In the genomic region with DNA sequence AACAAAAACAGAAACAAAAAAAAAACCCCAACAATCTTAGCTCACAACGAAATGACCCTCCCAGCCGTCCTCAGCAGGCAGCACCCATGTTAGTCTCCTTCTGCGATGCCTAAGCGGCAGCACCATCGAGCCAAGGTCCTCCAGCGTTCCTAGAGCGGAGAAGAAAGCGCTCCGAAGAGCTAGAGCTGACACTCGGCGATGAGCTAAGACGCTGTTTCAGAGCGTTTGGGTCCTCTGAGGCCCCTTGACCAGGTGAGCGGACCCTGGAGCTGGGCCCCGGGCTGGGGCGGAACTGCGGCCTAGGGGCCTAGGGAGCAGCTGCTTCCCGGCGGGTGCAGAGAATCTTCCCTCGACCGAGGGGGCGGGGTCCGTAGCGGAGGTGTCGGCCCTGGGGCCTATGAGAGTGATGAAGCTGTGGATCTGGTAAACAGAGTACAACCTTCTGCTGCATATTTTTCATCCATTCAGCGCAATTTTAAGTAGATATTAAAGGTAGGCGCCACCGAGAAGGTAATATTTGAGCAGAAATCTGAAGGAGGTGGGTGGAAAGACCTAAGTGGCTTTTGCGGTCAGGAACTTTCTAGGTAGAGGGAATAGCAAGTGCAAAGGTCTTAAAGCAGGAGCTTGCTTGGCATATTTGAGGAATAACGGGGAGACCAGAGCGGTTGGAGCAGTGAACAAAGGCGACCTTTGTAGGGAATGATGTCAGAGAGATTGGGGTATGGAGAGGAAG, we compare ENCODE assay signal across 8 cellular contexts. TPM values are rescaled to one million over a fixed set of nuclear protein-coding genes. Genes with fewer than 3 reads are reported as not detected.
DNase-seq lines count a peak whose midpoint lies in the region; ATAC-seq, FAIRE-seq and TF ChIP-seq lines count a peak whose summit lies in the region.

Gene ZSCAN26 (plus strand): TSS at position 182 of the 733 bp plus-strand sequence. CDS start 4,777 bp downstream, outside the sequence.

- H3K27ac Mint-ChIP-seq in Calu3 (ENCODE audit: unreplicated experiment), result no peak within 1 kb of the TSS

- peak; percentile 86 for ATAC-seq in GM21381 (IDR thresholded peaks at IDR 0.05; ENCODE audit: unreplicated experiment)

- H3K27ac ChIP-seq in mesendoderm (ENCODE audit: low read depth, low read length), result peak within 1 kb of the TSS; percentile 18

- peaks cover under 1% of the 10 kb centered on the region for H3K36me3 ChIP-seq in mesendoderm (ENCODE audit: control insufficient read depth, insufficient read depth, low read length)

- H2AK5ac ChIP-seq in mesendoderm (ENCODE audit: low read length), result no peak within 1 kb of the TSS

- no peak within 1 kb of the TSS for H2BK15ac ChIP-seq in mesendoderm (replicated peaks; ENCODE audit: low read depth)

- no peak within 1 kb of the TSS for H3K23ac ChIP-seq in mesendoderm (ENCODE audit: low read length)

- peak; percentile 63 for FAIRE-seq in HTR-8/SVneo (lab: Jason Lieb, UNC)
- FAIRE-seq in endometrium (lab: Jason Lieb, UNC), result peak; percentile 81

- no peak within 1 kb of the TSS for H2BK120ac ChIP-seq in mesendoderm (ENCODE audit: low read depth, low read length)

- H3K4me2 ChIP-seq in mesendoderm (ENCODE audit: low read length), result peak within 1 kb of the TSS; percentile 93

- peak within 1 kb of the TSS; percentile 65 for H3K9ac ChIP-seq in mesendoderm (ENCODE audit: low read length)

- CTCF ChIA-PET in Calu3 (lab: Charles Lee), result interaction anchor here (0.5 to 2.9 kb wide), 8 partner anchors 14 to 365 kb away, joined by 3 to 22 read pairs (median 4); partner anchors contain the start of genes PGBD1 and ZKSCAN4

- H2BK5ac ChIP-seq in mesendoderm (ENCODE audit: low read length), result no peak within 1 kb of the TSS

- H3K4me3 ChIP-seq in mesendoderm (ENCODE audit: low read length), result peak within 1 kb of the TSS; percentile 32

- peak within 1 kb of the TSS; percentile 24 for H3K18ac ChIP-seq in mesendoderm (ENCODE audit: low read length)

- peak; percentile 89 for DNase-seq in Calu3
- peak; percentile 78 for DNase-seq in HTR-8/SVneo (ENCODE audit: insufficient read length, low spot score)
- peak; percentile 80 for DNase-seq in NOMO-1 (lab: John Stamatoyannopoulos, UW; ENCODE audit: unreplicated experiment in 2 of 2)
- peak; percentile 71 for DNase-seq in activated CD8-positive, alpha-beta memory T cell treated with anti-CD3 and anti-CD28 coated beads, Interleukin-2, amount 50 U/mL, for 24 hours (ENCODE audit: extremely low read depth)
- peak; percentile 96 for DNase-seq in mesendoderm
- peak; percentile 79 for DNase-seq in stimulated activated CD8-positive, alpha-beta memory T cell treated with anti-CD3 and anti-CD28 coated beads, Interleukin-15, amount 100 ng/mL, for 1 hour (ENCODE audit: low read depth)

- H3K36me3 Mint-ChIP-seq in Calu3 (ENCODE audit: insufficient read depth, unreplicated experiment), result no peaks in the 10 kb centered on the region

- no peak within 1 kb of the TSS for H3K4ac ChIP-seq in mesendoderm (ENCODE audit: low read depth, low read length)

- H3K4me3 Mint-ChIP-seq in Calu3 (ENCODE audit: low read depth, unreplicated experiment), result no peak within 1 kb of the TSS

- no peaks in the 10 kb centered on the region for H3K27me3 ChIP-seq in mesendoderm (ENCODE audit: insufficient read depth, low read length, poor library complexity)

- H3K79me1 ChIP-seq in mesendoderm (ENCODE audit: low read length), result peaks cover 2% of the 10 kb centered on the region

- TF ChIP-seq CTCF in Calu3 (IDR thresholded peaks at IDR 0.05; ENCODE audit: unreplicated experiment), result no peak

- H3K4me1 ChIP-seq in mesendoderm (ENCODE audit: control insufficient read depth, low read depth, low read length), result no peaks in the 10 kb centered on the region

- no peaks in the 10 kb centered on the region for H3K4me1 Mint-ChIP-seq in Calu3 (ENCODE audit: low read depth, unreplicated experiment)

- H3K27me3 Mint-ChIP-seq in Calu3 (ENCODE audit: unreplicated experiment), result no peaks in the 10 kb centered on the region

- H3K9me3 Mint-ChIP-seq in Calu3 (ENCODE audit: low read depth, unreplicated experiment), result no peaks in the 10 kb centered on the region

- no CpG with 5 or more reads among the region's 32 CpGs for WGBS in mesendoderm (ENCODE audit: extremely low coverage, insufficient coverage, low lambda C conversion rate)

- H3K79me2 ChIP-seq in mesendoderm (ENCODE audit: control insufficient read depth, insufficient read depth, low read length), result peaks cover 6% of the 10 kb centered on the region

- H4K8ac ChIP-seq in mesendoderm (ENCODE audit: low read depth, low read length), result no peak within 1 kb of the TSS

- H4K5ac ChIP-seq in mesendoderm (ENCODE audit: low read length), result no peak within 1 kb of the TSS

- H3K56ac ChIP-seq in mesendoderm (ENCODE audit: low read length), result peak within 1 kb of the TSS; percentile 74

- BruUV-seq in Calu3 (replicated peaks; lab: Mats Ljungman, UMichigan), result no TSS peak

- intact Hi-C loops in Calu3 (cut with micrococcal nuclease; ENCODE audit: unreplicated experiment), result loop anchor here (1.0 to 2.0 kb wide), 2 partner anchors 15 to 90 kb away; partner anchors contain the start of gene ZKSCAN4

RNA-seq across cellular contexts. Expression of gene ZSCAN26, which starts in this region (rescaled TPM):
- total RNA-seq in Calu3 (2022), result 13.1 and 14.2 TPM in 2 replicates
- polyA plus RNA-seq in mesendoderm (2013, experiment 1 of 2), result 8.0 TPM
- 8.4 TPM for polyA plus RNA-seq in mesendoderm (2013, experiment 2 of 2)

Comparison
In these comparisons a context has a peak if more than half of its experiments do, and no peak if none do; other contexts are left out.
1. Peak in every context shown above with its lines: DNase-seq, ATAC-seq, H3K4me3 ChIP-seq and H3K27ac ChIP-seq.